In genomic region chr2:156321243-156321904, GRCh38 we compare ENCODE assay signal across 8 cellular contexts. TPM values are rescaled to one million over a fixed set of nuclear protein-coding genes. Genes with fewer than 3 reads are reported as not detected.
DNase-seq lines count a peak whose midpoint lies in the region; FAIRE-seq and TF ChIP-seq lines count a peak whose summit lies in the region.

No MANE protein-coding gene starts in this region.

- no peak for TF ChIP-seq EP300 in sigmoid colon (IDR thresholded peaks at IDR 0.05)

- H3K9me2 ChIP-seq in PC-9 (ENCODE audit: insufficient read depth) = no peaks in the 10 kb centered on the region

- POLR2A ChIA-PET in PC-9 (lab: Charles Lee; ENCODE audit: unreplicated experiment) = interaction anchor here (0.8 kb wide), 1 partner anchor 139 kb away, joined by 6 read pairs; no protein-coding TSS in a partner anchor

- H3K36me3 ChIP-seq in sigmoid colon (peaks cover 0 to 8% (median 0%) of the 10 kb centered on the region in 4 donors), PC-9 (ENCODE audit: low read depth) (no peaks in the 10 kb centered on the region)

- H3K4me1 Mint-ChIP-seq in activated CD4-positive, alpha-beta T cell treated with anti-CD3 and anti-CD28 coated beads, Interleukin-2, amount 10 ng/mL, durations not matched to agents 24 days and 14 days = peaks cover 20% of the 10 kb centered on the region

- no peaks in the 10 kb centered on the region for H4K20me1 ChIP-seq in PC-9 (ENCODE audit: insufficient read depth)

- H2AFZ ChIP-seq in PC-9 = no peak overlapping the region

- H3K4me1 ChIP-seq in sigmoid colon = peaks cover 0 to 35% (median 34%) of the 10 kb centered on the region in 4 donors
- no peaks in the 10 kb centered on the region for H3K4me1 ChIP-seq in PC-9 (replicated peaks; ENCODE audit: insufficient read depth)

- H3K27me3 Mint-ChIP-seq in activated CD4-positive, alpha-beta T cell treated with anti-CD3 and anti-CD28 coated beads, Interleukin-2, amount 10 ng/mL, durations not matched to agents 24 days and 14 days = peaks cover 71% of the 10 kb centered on the region

- H3K9me3 Mint-ChIP-seq in activated CD4-positive, alpha-beta T cell treated with anti-CD3 and anti-CD28 coated beads, Interleukin-2, amount 10 ng/mL, durations not matched to agents 24 days and 14 days = no peaks in the 10 kb centered on the region

- H3K27me3 ChIP-seq in sigmoid colon (peaks cover 20 to 65% (median 41%) of the 10 kb centered on the region in 3 donors), PC-9 (ENCODE audit: insufficient read depth, low read depth) (no peaks in the 10 kb centered on the region)

- intact Hi-C loops in activated CD4-positive, alpha-beta T cell treated with anti-CD3 and anti-CD28 coated beads, Interleukin-2, amount 10 ng/mL, durations not matched to agents 24 days and 14 days (cut with micrococcal nuclease) = no loop called here
- intact Hi-C loops in sigmoid colon (cut with DNase I) = no loop called here
- intact Hi-C loops in PC-9 (cut with micrococcal nuclease; ENCODE audit: unreplicated experiment) = no loop called here

- peak; percentile 16 for FAIRE-seq in GM12891 (lab: Jason Lieb, UNC)
- FAIRE-seq in H54 (lab: Jason Lieb, UNC) = no peak

- TF ChIP-seq CTCF in fibroblast of pulmonary artery (IDR thresholded peaks at IDR 0.05; ENCODE audit: low read length, missing control alignments) (no peak), sigmoid colon (IDR thresholded peaks at IDR 0.05) (no peak), PC-9 (conservative IDR thresholded peaks at IDR 0.05) (no peak)

- H3K27ac Mint-ChIP-seq in activated CD4-positive, alpha-beta T cell treated with anti-CD3 and anti-CD28 coated beads, Interleukin-2, amount 10 ng/mL, durations not matched to agents 24 days and 14 days = peak overlapping the region; percentile 10

- CTCF ChIA-PET in PC-9 (lab: Charles Lee) = no interaction called here

- H3K9me3 ChIP-seq in sigmoid colon (no peaks in the 10 kb centered on the region), PC-9 (ENCODE audit: insufficient read depth, low read depth) (no peaks in the 10 kb centered on the region)

- no peak for TF ChIP-seq POLR2A in GM12891 (IDR thresholded peaks at IDR 0.05; ENCODE audit: low read depth, low read length)
- no peak for TF ChIP-seq POLR2A in sigmoid colon (IDR thresholded peaks at IDR 0.05)
- no peak for TF ChIP-seq POLR2A in H54 (IDR thresholded peaks at IDR 0.05; ENCODE audit: low read depth, low read length)

- DNase-seq in GM12891 (ENCODE audit: insufficient read length, low spot score) = no peak
- peak; percentile 80 for DNase-seq in activated CD4-positive, alpha-beta T cell treated with anti-CD3 and anti-CD28 coated beads, Interleukin-2, amount 10 ng/mL, durations not matched to agents 24 days and 14 days
- DNase-seq in fibroblast of pulmonary artery (ENCODE audit: low read depth) = peak; percentile 17
- DNase-seq in sigmoid colon = no peak
- no peak for DNase-seq in NCI-H1436 (lab: John Stamatoyannopoulos, UW)
- no peak for DNase-seq in cortex of kidney (lab: John Stamatoyannopoulos, UW)
- DNase-seq in PC-9 = no peak
- DNase-seq in H54 (ENCODE audit: insufficient read length, low spot score) = no peak

- no peaks in the 10 kb centered on the region for H3K79me2 ChIP-seq in PC-9 (ENCODE audit: low read depth)

- H3K27ac ChIP-seq in sigmoid colon = peak overlapping the region in 2 of 4 donors; percentile 37 to 66
- H3K27ac ChIP-seq in PC-9 = no peak overlapping the region

- H3K4me3 ChIP-seq in fibroblast of pulmonary artery (replicated peaks; ENCODE audit: low read depth, low read length) (peak overlapping the region; percentile 34), sigmoid colon (peak overlapping the region in 3 of 4 donors; percentile 35 to 39 (median 39)), PC-9 (no peak overlapping the region)

- H3K4me2 ChIP-seq in PC-9 = no peak overlapping the region

- 1 to 4% methylated on average over 31 of the region's 31 CpGs for WGBS in sigmoid colon, 2 donors

- no peaks in the 10 kb centered on the region for H3F3A ChIP-seq in PC-9 (ENCODE audit: insufficient read depth, low read depth)

- BruUV-seq in PC-9 (replicated peaks; lab: Mats Ljungman, UMichigan) = no TSS peak

- peaks cover 41% of the 10 kb centered on the region for H3K36me3 Mint-ChIP-seq in activated CD4-positive, alpha-beta T cell treated with anti-CD3 and anti-CD28 coated beads, Interleukin-2, amount 10 ng/mL, durations not matched to agents 24 days and 14 days (ENCODE audit: low read depth)

- peak overlapping the region; percentile 74 for H3K4me3 Mint-ChIP-seq in activated CD4-positive, alpha-beta T cell treated with anti-CD3 and anti-CD28 coated beads, Interleukin-2, amount 10 ng/mL, durations not matched to agents 24 days and 14 days

TF ChIP-seq in GM12891, 5 proteins besides CTCF, POLR2A, EP300 and RAD21:
- TF ChIP-seq SPI1 (IDR thresholded peaks at IDR 0.05; ENCODE audit: low read depth, low read length) = no peak

RNA-seq across cellular contexts. Expression of gene NR4A2, which starts 11.1 kb away (rescaled TPM):
- polyA plus RNA-seq in GM12891 (2012; ENCODE audit: low read depth, missing spikeins) = 2.4 TPM
- 13.2 and 14.1 TPM in 2 replicates for total RNA-seq in activated CD4-positive, alpha-beta T cell treated with anti-CD3 and anti-CD28 coated beads, Interleukin-2, amount 10 ng/mL, durations not matched to agents 24 days and 14 days
- 1 to 10 TPM; 1.8 to 5.0 (median 2.6) TPM for total RNA-seq in sigmoid colon
- 10 to 100 TPM in 1 of 3 donors, 1 to 10 TPM in 2; 1.8 to 11.3 (median 2.8) TPM for polyA plus RNA-seq in sigmoid colon
- total RNA-seq in PC-9 (2021) = 2.3 and 3.0 TPM in 2 replicates

Comparison
In these comparisons a context has a peak if more than half of its experiments do, and no peak if none do; other contexts are left out.
1. DNase-seq: peak in activated CD4-positive, alpha-beta T cell treated with anti-CD3 and anti-CD28 coated beads, Interleukin-2, amount 10 ng/mL, durations not matched to agents 24 days and 14 days (single experiment) and fibroblast of pulmonary artery (single experiment); none in GM12891 (single experiment), sigmoid colon (single experiment), NCI-H1436 (single experiment), cortex of kidney (single experiment), PC-9 (0 of 2) and H54 (single experiment).